In the genomic region with DNA sequence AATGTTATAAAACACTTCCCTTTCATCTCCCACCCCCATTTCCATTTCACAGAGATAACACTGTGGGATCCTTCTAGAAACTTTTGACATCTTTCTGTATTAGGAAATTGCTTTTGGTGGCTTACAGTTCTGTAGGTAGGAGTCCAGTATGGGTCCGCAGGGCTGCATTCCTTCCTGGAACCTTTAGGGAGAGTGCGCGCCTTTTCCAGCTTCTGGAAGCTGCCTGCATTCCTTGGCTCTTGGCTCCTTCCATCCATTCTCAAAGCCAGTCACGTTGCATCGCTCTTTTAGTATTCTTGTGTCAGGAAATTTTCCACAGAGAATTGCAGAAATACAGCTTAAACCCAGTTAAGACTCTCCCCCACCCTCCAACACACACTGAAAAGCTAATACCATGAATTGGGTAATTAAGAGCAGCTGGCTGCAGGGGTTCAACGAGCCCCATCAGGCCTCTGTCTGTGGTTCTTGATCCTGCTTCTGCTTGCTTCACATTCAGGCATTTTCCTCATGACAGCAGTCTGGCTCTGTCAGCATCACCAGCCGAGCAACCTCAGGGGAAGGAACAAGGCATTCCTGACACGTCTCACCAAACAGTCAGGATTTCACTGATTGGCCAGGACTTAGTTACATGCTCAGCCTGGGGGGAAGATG, we compare ENCODE assay signal across 15 cellular contexts. TPM values are rescaled to one million over a fixed set of nuclear protein-coding genes. Genes with fewer than 3 reads are reported as not detected.
DNase-seq lines count a peak whose midpoint lies in the region; ATAC-seq and TF ChIP-seq lines count a peak whose summit lies in the region.
"Had no signal": no experiment of that assay in that cellular context is flagged by ENCODE, and none has a peak within 500 bp of the region (broad histone marks: within the 10 kb centered on the region; RNA-seq: fewer than 3 reads in every experiment).

No MANE protein-coding gene starts in this region.

- intact Hi-C loops in esophagus muscularis mucosa (cut with DNase I) (no loop called here), mucosa of descending colon (cut with DNase I, micrococcal nuclease) (no loop called here), natural killer cell (cut with micrococcal nuclease) (no loop called here)

- TF ChIP-seq CTCF in esophagus muscularis mucosa (IDR thresholded peaks at IDR 0.05): no peak
- no peak for TF ChIP-seq CTCF in mucosa of descending colon (IDR thresholded peaks at IDR 0.05)
- TF ChIP-seq CTCF in natural killer cell (IDR thresholded peaks at IDR 0.05): no peak

- no peaks in the 10 kb centered on the region for H3K9me3 Mint-ChIP-seq in natural killer cell

- peaks cover 7% of the 10 kb centered on the region for H3K36me3 Mint-ChIP-seq in T-helper 17 cell (ENCODE audit: low read depth)
- no peaks in the 10 kb centered on the region for H3K36me3 Mint-ChIP-seq in natural killer cell

- H3K4me3 Mint-ChIP-seq in T-helper 17 cell: no peak overlapping the region
- H3K4me3 Mint-ChIP-seq in natural killer cell: no peak overlapping the region

- H3K27ac ChIP-seq in esophagus muscularis mucosa (replicated peaks in 1 of 4): no peak overlapping the region
- H3K27ac ChIP-seq: foreskin keratinocyte, lower lobe of right lung had no signal

- TF ChIP-seq EP300 in esophagus muscularis mucosa (IDR thresholded peaks at IDR 0.05): no peak

- whole genome bisulfite sequencing in esophagus muscularis mucosa: 72% methylated on average over 6 of the region's 8 CpGs

- DNase-seq in AG20443 (ENCODE audit: low spot score) (peak; percentile 38), T-helper 17 cell (no peak), esophagus muscularis mucosa (ENCODE audit: extremely low spot score) (peak; percentile 21), mucosa of descending colon (no peak), natural killer cell (no peak), cerebellar nuclear complex (lab: John Stamatoyannopoulos, UW) (no peak)
- no peak for DNase-seq in activated naive CD4-positive, alpha-beta T cell (lab: John Stamatoyannopoulos, UW)
- DNase-seq: foreskin keratinocyte; KG1; lower lobe of right lung; NCI-H1092 treated with DMSO at 0.1 percent for 48 hours; NCI-H82; stimulated activated CD4-positive, alpha-beta T cell treated with anti-CD3 and anti-CD28 coated beads, Interleukin-1b, Interleukin-23, amount 100 ng/mL, for 48 hours; T-helper 1 cell had no signal

- H3K36me3 ChIP-seq in esophagus muscularis mucosa (peaks cover 11 to 41% (median 29%) of the 10 kb centered on the region in 4 donors), mucosa of descending colon (ENCODE audit: low read depth) (no peaks in the 10 kb centered on the region)

- no peak overlapping the region for H3K4me3 ChIP-seq in esophagus muscularis mucosa
- H3K4me3 ChIP-seq in mucosa of descending colon: no peak overlapping the region
- H3K4me3 ChIP-seq: lower lobe of right lung had no signal

- H3K27me3 ChIP-seq in esophagus muscularis mucosa: no peaks in the 10 kb centered on the region
- H3K27me3 ChIP-seq: foreskin keratinocyte had no signal

- H3K4me1 ChIP-seq in esophagus muscularis mucosa (peaks cover 20 to 29% (median 26%) of the 10 kb centered on the region in 4 donors), mucosa of descending colon (ENCODE audit: low read depth) (peaks cover 2% of the 10 kb centered on the region)

- H3K27ac Mint-ChIP-seq in T-helper 17 cell (peak overlapping the region; percentile 78), natural killer cell (no peak overlapping the region)

- H3K9me3 ChIP-seq in T-helper 17 cell (ENCODE audit: control insufficient read depth, low read length, poor library complexity, severe bottlenecking) (no peaks in the 10 kb centered on the region), esophagus muscularis mucosa (no peaks in the 10 kb centered on the region), mucosa of descending colon (no peaks in the 10 kb centered on the region)
- H3K9me3 ChIP-seq: lower lobe of right lung had no signal

- ATAC-seq in T-helper 17 cell (no peak), mucosa of descending colon (peak; percentile 30), natural killer cell (no peak), HG02763 (IDR thresholded peaks at IDR 0.05; ENCODE audit: unreplicated experiment) (no peak)
- ATAC-seq: foreskin keratinocyte had no signal

- TF ChIP-seq POLR2A in esophagus muscularis mucosa (IDR thresholded peaks at IDR 0.05; ENCODE audit: low read depth): no peak

- H3K4me1 Mint-ChIP-seq in T-helper 17 cell: peaks cover 22% of the 10 kb centered on the region
- H3K4me1 Mint-ChIP-seq in natural killer cell: peaks cover 6 to 15% of the 10 kb centered on the region in 2 donors

- H3K27me3 Mint-ChIP-seq in T-helper 17 cell (no peaks in the 10 kb centered on the region), natural killer cell (ENCODE audit: low read depth in 2 of 2) (no peaks in the 10 kb centered on the region)

RNA-seq across cellular contexts. Expression of a gene that starts 48.8 kb away (rescaled TPM):
- total RNA-seq in T-helper 17 cell (10 to 100 TPM; 21.4 to 40.3 TPM), esophagus muscularis mucosa (100 to 1,000 TPM in 1 of 4 donors, 10 to 100 TPM in 3; 74.1 to 144 (median 86.9) TPM), mucosa of descending colon (100 to 1,000 TPM in 2 of 3 donors, 10 to 100 TPM in 1; 73.0 to 117 (median 109) TPM), natural killer cell (10 to 100 TPM; 38.6 to 52.8 (median 46.2) TPM)

Comparison
In these comparisons a context has a peak if more than half of its experiments do, and no peak if none do; other contexts are left out.
1. DNase-seq: peak in AG20443 (single experiment) and esophagus muscularis mucosa (single experiment); none in T-helper 17 cell (0 of 3), mucosa of descending colon (0 of 3), activated naive CD4-positive, alpha-beta T cell (0 of 4), natural killer cell (single experiment) and cerebellar nuclear complex (0 of 2).